2 cellular contexts compared by ENCODE assay signal in genomic region chr3:33426068-33426467, GRCh38.
TF ChIP-seq lines count a peak whose summit lies in the region.

No MANE protein-coding gene starts in this region.

TF ChIP-seq in endothelial cell of umbilical vein, 7 proteins besides CTCF, POLR2A, EP300 and RAD21 (continued from another document):
- TF ChIP-seq POLR2AphosphoS5 (IDR thresholded peaks at IDR 0.05; ENCODE audit: insufficient read depth, low read depth, low read length) = no peak
TF ChIP-seq in endothelial cell of umbilical vein: peak in this region for 0.

TF ChIP-seq in SK-N-SH treated with all-trans-retinoic acid at 6 μM for 48 hours, 23 proteins besides CTCF, POLR2A, EP300 and RAD21 (continued from another document):
- no peak for TF ChIP-seq TSHZ2 (CRISPR knock-in tag; IDR thresholded peaks at IDR 0.05)
- no peak for TF ChIP-seq ZFP3 (CRISPR knock-in tag; IDR thresholded peaks at IDR 0.05)
- no peak for TF ChIP-seq PATZ1 (CRISPR knock-in tag; IDR thresholded peaks at IDR 0.05; ENCODE audit: borderline replicate concordance)
- TF ChIP-seq ZNF565 (CRISPR knock-in tag; conservative IDR thresholded peaks at IDR 0.05; ENCODE audit: low read depth) = no peak
- no peak for TF ChIP-seq ESRRG (CRISPR knock-in tag; IDR thresholded peaks at IDR 0.05)
- TF ChIP-seq TOX (CRISPR knock-in tag; IDR thresholded peaks at IDR 0.05; ENCODE audit: borderline replicate concordance) = no peak
- no peak for TF ChIP-seq ZNF8 (CRISPR knock-in tag; IDR thresholded peaks at IDR 0.05)
- TF ChIP-seq OSR1 (CRISPR knock-in tag; IDR thresholded peaks at IDR 0.05) = no peak
- TF ChIP-seq ARNTL (CRISPR knock-in tag; IDR thresholded peaks at IDR 0.05; ENCODE audit: borderline replicate concordance, low read depth) = no peak
- no peak for TF ChIP-seq TCF4 (CRISPR knock-in tag; IDR thresholded peaks at IDR 0.05; ENCODE audit: borderline replicate concordance)
- no peak for TF ChIP-seq SNAI2 (CRISPR knock-in tag; IDR thresholded peaks at IDR 0.05)
- TF ChIP-seq RARB (CRISPR knock-in tag; IDR thresholded peaks at IDR 0.05) = no peak
- no peak for TF ChIP-seq CREB5 (CRISPR knock-in tag; IDR thresholded peaks at IDR 0.05; ENCODE audit: low read depth)
- TF ChIP-seq POU6F1 (CRISPR knock-in tag; IDR thresholded peaks at IDR 0.05; ENCODE audit: borderline replicate concordance, low read depth) = no peak
- no peak for TF ChIP-seq ZC3H10 (CRISPR knock-in tag; IDR thresholded peaks at IDR 0.05)
- TF ChIP-seq CSRNP3 (CRISPR knock-in tag; IDR thresholded peaks at IDR 0.05) = no peak
- TF ChIP-seq PPARA (CRISPR knock-in tag; IDR thresholded peaks at IDR 0.05; ENCODE audit: borderline replicate concordance) = no peak
